ENCODE assay signal across 8 cellular contexts in genomic region chr4:42371306-42372063, GRCh38. TPM values are rescaled to one million over a fixed set of nuclear protein-coding genes. Genes with fewer than 3 reads are reported as not detected.
DNase-seq lines count a peak whose midpoint lies in the region; ATAC-seq and TF ChIP-seq lines count a peak whose summit lies in the region.

No MANE protein-coding gene starts in this region.

- TF ChIP-seq EP300 in SK-N-SH (IDR thresholded peaks at IDR 0.05; ENCODE audit: borderline replicate concordance in 1 of 2, low read depth in 1 of 2, low read length in 1 of 2) = no peak

- no peak overlapping the region for H3K27ac ChIP-seq in 22Rv1
- H3K27ac ChIP-seq in SK-N-SH (ENCODE audit: low read depth in 2 of 2, low read length in 1 of 2) = peak overlapping the region in 1 of 2 experiments; percentile 44; a peak in 1 of 4 replicates
- H3K27ac ChIP-seq in foreskin keratinocyte = no peak overlapping the region
- no peak overlapping the region for H3K27ac ChIP-seq in gastrocnemius medialis

- POLR2A ChIA-PET in SK-N-SH (lab: Yijun Ruan, JAX) = interaction anchor here (0.6 kb wide), 1 partner anchor 514 kb away, joined by 3 read pairs; no protein-coding TSS in a partner anchor

- H3K9me2 ChIP-seq in SK-N-SH = no peaks in the 10 kb centered on the region

- peak; percentile 91 for TF ChIP-seq RAD21 in SK-N-SH (IDR thresholded peaks at IDR 0.05; ENCODE audit: low read length)

- H3K4me3 ChIP-seq in SK-N-SH (ENCODE audit: low read depth in 2 of 2, low read length in 1 of 2) = no peak overlapping the region
- no peak overlapping the region for H3K4me3 ChIP-seq in gastrocnemius medialis

- intact Hi-C loops in gastrocnemius medialis (cut with DNase I; ENCODE audit: low total_unique reads) = loop anchor here (5.0 kb wide), 1 partner anchor 146 kb away; no protein-coding TSS in a partner anchor

- no peaks in the 10 kb centered on the region for H3K79me2 ChIP-seq in SK-N-SH (ENCODE audit: insufficient read depth)

- no peaks in the 10 kb centered on the region for H3F3A ChIP-seq in SK-N-SH (replicated peaks; ENCODE audit: insufficient read depth)

- H3K9me3 ChIP-seq in SK-N-SH (no peaks in the 10 kb centered on the region), gastrocnemius medialis (no peaks in the 10 kb centered on the region)

- H3K4me1 ChIP-seq in SK-N-SH (ENCODE audit: control insufficient read depth in 1 of 2, insufficient read depth in 2 of 2, low read depth in 1 of 2, low read length in 1 of 2) = peaks cover 0 to under 1% of the 10 kb centered on the region in 2 experiments; a peak in 1 of 4 replicates
- H3K4me1 ChIP-seq in foreskin keratinocyte = no peaks in the 10 kb centered on the region
- H3K4me1 ChIP-seq in gastrocnemius medialis = no peaks in the 10 kb centered on the region

- DNase-seq in GM10266 (ENCODE audit: extremely low spot score) (peak; percentile 70), SK-N-SH (peak; percentile 77), foreskin keratinocyte (peak; percentile 5 to 42), gastrocnemius medialis (no peak), cortex of kidney (lab: John Stamatoyannopoulos, UW) (no peak)
- DNase-seq in activated naive CD4-positive, alpha-beta T cell (lab: John Stamatoyannopoulos, UW) = no peak

- H3K36me3 ChIP-seq in SK-N-SH (replicated peaks in 1 of 2; ENCODE audit: control insufficient read depth in 1 of 2, insufficient read depth in 2 of 2, low read length in 1 of 2) (no peaks in the 10 kb centered on the region), gastrocnemius medialis (no peaks in the 10 kb centered on the region)

- H2AFZ ChIP-seq in SK-N-SH (ENCODE audit: low read depth) = 0 out of 2 replicates have a peak overlapping the region, but pooled peaks have one; percentile 13

- H4K20me1 ChIP-seq in SK-N-SH (ENCODE audit: insufficient read depth) = no peaks in the 10 kb centered on the region

- H3K27me3 ChIP-seq in SK-N-SH (ENCODE audit: insufficient read depth) = no peaks in the 10 kb centered on the region; the same call in 1 of the 2 replicates
- no peaks in the 10 kb centered on the region for H3K27me3 ChIP-seq in foreskin keratinocyte
- no peaks in the 10 kb centered on the region for H3K27me3 ChIP-seq in gastrocnemius medialis

- H3K9ac ChIP-seq in SK-N-SH = no peak overlapping the region

- no peak for TF ChIP-seq POLR2A in gastrocnemius medialis (IDR thresholded peaks at IDR 0.05)

- in situ Hi-C loops in gastrocnemius medialis (cut with MboI; ENCODE audit: low sequenced_read_pairs in 4 of 4) = no loop called here

- CTCF ChIA-PET in SK-N-SH (lab: Yijun Ruan, JAX) = interaction anchor here (0.6 to 7.8 kb wide), 55 partner anchors 9 to 594 kb away, joined by 3 to 129 read pairs (median 5); partner anchors contain the start of gene SHISA3

- no peak overlapping the region for H3K4me2 ChIP-seq in SK-N-SH

- WGBS in SK-N-SH (ENCODE audit: low lambda C conversion rate) = 34% methylated on average over 2 of the region's 2 CpGs

- ATAC-seq in HG03520 (IDR thresholded peaks at IDR 0.05; ENCODE audit: unreplicated experiment) (peak; percentile 46), foreskin keratinocyte (peak; percentile 36), gastrocnemius medialis (no peak)

- TF ChIP-seq CTCF in 22Rv1 (IDR thresholded peaks at IDR 0.05) (peak; percentile 81), GM10266 (IDR thresholded peaks at IDR 0.05; ENCODE audit: control insufficient read depth, insufficient read depth, low read depth, missing control alignments) (peak; percentile 57), SK-N-SH (IDR thresholded peaks at IDR 0.05) (peak; percentile 79), foreskin keratinocyte (conservative IDR thresholded peaks at IDR 0.05) (peak; percentile 68), gastrocnemius medialis (IDR thresholded peaks at IDR 0.05 in 4 of 5, conservative IDR thresholded peaks at IDR 0.05 in 1 of 5) (peak in 3 of 5 experiments; percentile 4 to 50 (median 32))

TF ChIP-seq in SK-N-SH, 30 proteins besides CTCF, POLR2A, EP300 and RAD21:
- TF ChIP-seq SMC3 (IDR thresholded peaks at IDR 0.05; ENCODE audit: low read depth, low read length) = peak; percentile 87
- no peak for TF ChIP-seq RXRA (IDR thresholded peaks at IDR 0.05; ENCODE audit: borderline replicate concordance, low read depth)
- peak; percentile 41; the same call in 1 of the 2 replicates for TF ChIP-seq RCOR1 (IDR thresholded peaks at IDR 0.05; ENCODE audit: low read length)
- 0 out of 2 replicates have a peak, but pooled peaks have one; percentile 29 for TF ChIP-seq MXI1 (IDR thresholded peaks at IDR 0.05; ENCODE audit: low read depth, low read length)
- TF ChIP-seq GATA2 (CRISPR knock-in tag; IDR thresholded peaks at IDR 0.05) = peak; percentile 32; the same call in 1 of the 2 replicates
- no peak for TF ChIP-seq TCF12 (IDR thresholded peaks at IDR 0.05)
- no peak for TF ChIP-seq MAX (IDR thresholded peaks at IDR 0.05; ENCODE audit: low read depth)

RNA-seq across cellular contexts. Expression of gene SHISA3, which starts 25.8 kb away (rescaled TPM):
- polyA plus RNA-seq in SK-N-SH (2012; rRNA removed) (1.1 and 1.6 TPM in 2 replicates), foreskin keratinocyte (not detected in 2 replicates)
- 1.3 and 1.9 TPM in 2 replicates for polyA plus RNA-seq in SK-N-SH (2012; cell fraction: cytosol; rRNA removed)
- 0.50 and 0.55 TPM in 2 replicates for polyA plus RNA-seq in SK-N-SH (2012; cell fraction: nucleus; rRNA removed)
- total RNA-seq in foreskin keratinocyte (not detected in 2 replicates), gastrocnemius medialis (1 to 10 TPM in 3 of 4 donors, under 1 TPM in 1; 0.31 to 2.1 (median 1.2) TPM)

Comparison
In these comparisons a context has a peak if more than half of its experiments do, and no peak if none do; other contexts are left out.
1. DNase-seq: peak in GM10266 (single experiment), SK-N-SH (single experiment) and foreskin keratinocyte (2 of 2); none in gastrocnemius medialis (0 of 2), activated naive CD4-positive, alpha-beta T cell (0 of 4) and cortex of kidney (single experiment).
2. ATAC-seq: peak in HG03520 (single experiment) and foreskin keratinocyte (single experiment); none in gastrocnemius medialis (0 of 2).
3. Peak in every context shown above with its lines, with median percentiles within 50 percentile points of each other: CTCF ChIP-seq.